In the genomic region with DNA sequence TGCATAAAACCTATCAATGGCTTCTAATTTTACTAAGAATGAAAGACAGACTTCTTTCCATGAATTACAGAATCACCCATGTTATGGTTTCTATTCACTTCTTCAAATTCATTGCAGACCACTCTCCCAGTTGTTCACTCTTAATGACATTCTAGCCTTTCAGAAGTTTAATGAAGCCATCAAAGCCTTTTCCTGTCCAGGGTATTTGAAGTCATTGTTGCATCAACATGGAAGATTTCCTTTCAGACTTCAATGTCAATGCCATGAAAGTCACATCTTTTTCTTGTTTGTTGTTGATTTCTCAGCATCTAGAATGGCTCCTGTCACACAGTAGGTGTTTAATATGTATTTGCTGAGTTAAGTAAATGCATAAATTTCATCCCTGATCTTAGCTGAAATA, we compare ENCODE assay signal across 23 cellular contexts. TPM values are rescaled to one million over a fixed set of nuclear protein-coding genes. Genes with fewer than 3 reads are reported as not detected.
"Had no signal": no experiment of that assay in that cellular context is flagged by ENCODE, and none has a peak within 500 bp of the region (broad histone marks: within the 10 kb centered on the region; RNA-seq: fewer than 3 reads in every experiment).

No MANE protein-coding gene starts in this region.

- H3K36me3 ChIP-seq: SJCRH30 had no signal

- H3K4me3 ChIP-seq: K562, SJCRH30 had no signal

- H3K4me2 ChIP-seq: KMS-11 had no signal

- H3K27ac ChIP-seq: HL-60, KMS-11, RWPE1, SJCRH30 had no signal

- H3K9me3 ChIP-seq: SJCRH30 had no signal

- H3K9ac ChIP-seq: KMS-11 had no signal

- ATAC-seq: K562, Panc1, PC-3, Right ventricle myocardium inferior, SK-N-SH treated with all-trans-retinoic acid at 6 μM for 48 hours, T-helper 17 cell had no signal

- H3K27me3 ChIP-seq: SJCRH30 had no signal

- DNase-seq: Kasumi-1, MM.1S, NCI-H1436, NCI-H187, NCI-H2029 treated with DMSO at 0.1 percent for 48 hours, NCI-H2171, NCI-H226, NCI-H510A, NCI-H524 treated with DMSO at 0.1 percent for 48 hours, NCI-H774, SHP77 treated with DMSO at 0.1 percent for 48 hours, T-helper 1 cell, T-helper 17 cell had no signal

RNA-seq across cellular contexts. Expression of a gene that starts 48.1 kb away (rescaled TPM):
- total RNA-seq: K562 had no signal
- polyA plus RNA-seq: IgD-negative memory B cell, K562 had no signal
